ENCODE assay signal across 1 cellular context in genomic region chr2:2613279-2614199, GRCh38.
TF ChIP-seq lines count a peak whose summit lies in the region.

No MANE protein-coding gene starts in this region.

TF ChIP-seq in HepG2, 621 proteins besides CTCF, POLR2A, EP300 and RAD21 (continued from another document and continues in another):
- TF ChIP-seq ZBTB37 (CRISPR knock-in tag; IDR thresholded peaks at IDR 0.05) (no peak), DR1 (CRISPR knock-in tag; IDR thresholded peaks at IDR 0.05) (peak; percentile 31; the same call in 1 of the 2 replicates), HCFC1 (IDR thresholded peaks at IDR 0.05; ENCODE audit: low read depth, low read length) (peak; percentile 90), SETDB1 (CRISPR knock-in tag; IDR thresholded peaks at IDR 0.05; ENCODE audit: borderline replicate concordance) (peak; percentile 92), HNRNPL (IDR thresholded peaks at IDR 0.05; ENCODE audit: low read depth, low read length) (no peak), NFIC (IDR thresholded peaks at IDR 0.05; ENCODE audit: low read length) (no peak), NR2F6 (IDR thresholded peaks at IDR 0.05) (no peak), NR2F6 (CRISPR knock-in tag; IDR thresholded peaks at IDR 0.05) (peak; percentile 44; the same call in 1 of the 2 replicates), SP4 (CRISPR knock-in tag; IDR thresholded peaks at IDR 0.05) (0 out of 2 replicates have a peak, but pooled peaks have one; percentile 56), BORCS8-MEF2B (CRISPR knock-in tag; IDR thresholded peaks at IDR 0.05) (peak; percentile 19; the same call in 1 of the 2 replicates), XRCC5 (optimal IDR thresholded peaks at IDR 0.05; ENCODE audit: low read length) (peak; percentile 68), ZNF138 (CRISPR knock-in tag; IDR thresholded peaks at IDR 0.05; ENCODE audit: low read depth) (no peak), REXO4 (CRISPR knock-in tag; IDR thresholded peaks at IDR 0.05; ENCODE audit: borderline replicate concordance) (no peak), HHEX (CRISPR knock-in tag; IDR thresholded peaks at IDR 0.05) (peak; percentile 60), ZNF230 (CRISPR knock-in tag; IDR thresholded peaks at IDR 0.05) (0 out of 2 replicates have a peak, but pooled peaks have one; percentile 45), FOXK1 (CRISPR knock-in tag; IDR thresholded peaks at IDR 0.05; ENCODE audit: borderline replicate concordance, low read depth) (peak; percentile 78; the same call in 1 of the 2 replicates), CBX1 (IDR thresholded peaks at IDR 0.05; ENCODE audit: low read depth) (peak; percentile 94), ZNF746 (CRISPR knock-in tag; IDR thresholded peaks at IDR 0.05) (no peak), MAF1 (CRISPR knock-in tag; IDR thresholded peaks at IDR 0.05; ENCODE audit: borderline replicate concordance) (no peak), CREB1 (IDR thresholded peaks at IDR 0.05) (peak; percentile 71), CREB1 (CRISPR knock-in tag; IDR thresholded peaks at IDR 0.05) (peak; percentile 91), ZNF44 (CRISPR knock-in tag; IDR thresholded peaks at IDR 0.05) (no peak), ZNF253 (CRISPR knock-in tag; IDR thresholded peaks at IDR 0.05; ENCODE audit: borderline replicate concordance) (no peak), ZNF784 (CRISPR knock-in tag; IDR thresholded peaks at IDR 0.05; ENCODE audit: borderline replicate concordance) (0 out of 2 replicates have a peak, but pooled peaks have one; percentile 41), DNMT3B (CRISPR knock-in tag; conservative IDR thresholded peaks at IDR 0.05) (no peak), ZNF747 (CRISPR knock-in tag; IDR thresholded peaks at IDR 0.05; ENCODE audit: borderline replicate concordance) (no peak), TFDP1 (CRISPR knock-in tag; IDR thresholded peaks at IDR 0.05; ENCODE audit: borderline replicate concordance) (peak; percentile 60; the same call in 1 of the 2 replicates), MATR3 (CRISPR knock-in tag; IDR thresholded peaks at IDR 0.05) (no peak), TFDP2 (CRISPR knock-in tag; IDR thresholded peaks at IDR 0.05) (peak; percentile 24; the same call in 1 of the 2 replicates), GRHL1 (CRISPR knock-in tag; conservative IDR thresholded peaks at IDR 0.05) (no peak), ZFP91 (CRISPR knock-in tag; IDR thresholded peaks at IDR 0.05; ENCODE audit: borderline replicate concordance) (peak; percentile 54; the same call in 1 of the 2 replicates), FOXJ3 (CRISPR knock-in tag; IDR thresholded peaks at IDR 0.05; ENCODE audit: borderline replicate concordance) (0 out of 2 replicates have a peak, but pooled peaks have one; percentile 31), ATF7-NPFF (CRISPR knock-in tag; IDR thresholded peaks at IDR 0.05; ENCODE audit: low read depth) (no peak), PATZ1 (CRISPR knock-in tag; IDR thresholded peaks at IDR 0.05) (peak; percentile 19; the same call in 1 of the 2 replicates), MYC (CRISPR knock-in tag; IDR thresholded peaks at IDR 0.05; ENCODE audit: borderline replicate concordance) (peak; percentile 36; the same call in 1 of the 2 replicates), ZHX2 (IDR thresholded peaks at IDR 0.05; ENCODE audit: low read depth) (peak; percentile 86), ZHX2 (CRISPR knock-in tag; IDR thresholded peaks at IDR 0.05; ENCODE audit: borderline replicate concordance) (no peak), BRD4 (CRISPR knock-in tag; IDR thresholded peaks at IDR 0.05) (0 out of 2 replicates have a peak, but pooled peaks have one; percentile 44), ELF1 (CRISPR knock-in tag; IDR thresholded peaks at IDR 0.05) (0 out of 2 replicates have a peak, but pooled peaks have one; percentile 22), SP1 (IDR thresholded peaks at IDR 0.05) (no peak), SP1 (CRISPR knock-in tag; IDR thresholded peaks at IDR 0.05) (peak; percentile 53), NONO (IDR thresholded peaks at IDR 0.05) (no peak), NONO (CRISPR knock-in tag; conservative IDR thresholded peaks at IDR 0.05) (peak; percentile 60; the same call in 1 of the 2 replicates), ZBTB38 (CRISPR knock-in tag; IDR thresholded peaks at IDR 0.05) (peak; percentile 70; the same call in 1 of the 2 replicates), ZFY (CRISPR knock-in tag; IDR thresholded peaks at IDR 0.05) (peak; percentile 74), E2F1 (CRISPR knock-in tag; IDR thresholded peaks at IDR 0.05) (no peak), AGO2 (optimal IDR thresholded peaks at IDR 0.05; ENCODE audit: low read depth, low read length) (no peak), EHMT2 (IDR thresholded peaks at IDR 0.05; ENCODE audit: borderline replicate concordance, low read depth, low read length) (peak; percentile 97), CCDC6 (CRISPR knock-in tag; IDR thresholded peaks at IDR 0.05) (no peak), NAIF1 (CRISPR knock-in tag; IDR thresholded peaks at IDR 0.05; ENCODE audit: borderline replicate concordance) (no peak), FIP1L1 (IDR thresholded peaks at IDR 0.05; ENCODE audit: borderline replicate concordance, insufficient read depth, low read depth, low read length) (no peak), SOX5 (CRISPR knock-in tag; IDR thresholded peaks at IDR 0.05; ENCODE audit: borderline replicate concordance) (no peak), THAP11 (CRISPR knock-in tag; IDR thresholded peaks at IDR 0.05) (peak; percentile 99), GTF2F1 (IDR thresholded peaks at IDR 0.05; ENCODE audit: low read length) (no peak)
